Comparison of ENCODE assay signal across 8 cellular contexts in the genomic region with DNA sequence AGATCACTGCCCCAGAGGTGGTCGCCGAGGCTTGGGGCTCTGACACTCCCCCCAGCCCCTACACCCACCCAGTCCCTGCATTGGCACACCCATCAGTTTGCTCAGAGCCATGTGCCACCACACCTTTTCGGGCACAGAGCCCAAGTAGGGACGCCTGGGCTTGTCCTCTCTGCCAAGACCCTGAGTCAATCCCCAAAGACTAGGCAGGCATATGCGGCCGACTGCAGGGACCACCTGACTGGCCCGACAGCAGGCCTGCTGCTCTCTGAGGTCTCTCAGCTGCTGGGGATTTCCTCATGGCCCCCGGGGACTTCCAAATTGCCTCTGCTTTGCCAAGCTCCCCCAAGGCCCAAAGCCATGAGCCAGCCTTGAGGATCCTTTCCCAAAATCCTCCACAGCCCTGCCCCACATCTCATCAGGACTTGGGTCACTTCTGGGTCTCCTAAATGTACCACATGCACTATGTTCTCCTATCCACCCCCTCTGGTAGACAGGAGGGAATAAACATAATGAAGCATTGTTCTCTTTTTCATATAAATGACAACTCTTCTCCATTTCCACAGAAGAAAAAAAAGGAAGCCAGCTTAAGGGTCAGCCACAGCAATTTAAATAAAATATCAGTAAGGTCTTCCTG. TPM values are rescaled to one million over a fixed set of nuclear protein-coding genes. Genes with fewer than 3 reads are reported as not detected.
A peak's percentile ranks its signal among the peaks of the same experiment; 100 is the strongest.
DNase-seq lines count a peak whose midpoint lies in the region; ATAC-seq and TF ChIP-seq lines count a peak whose summit lies in the region.

No MANE protein-coding gene starts in this region.

- H3K9me3 Mint-ChIP-seq in progenitor cell of endocrine pancreas (ENCODE audit: low read depth) = no peaks in the 10 kb centered on the region

- no peak for TF ChIP-seq POLR2A in esophagus muscularis mucosa (IDR thresholded peaks at IDR 0.05; ENCODE audit: low read depth)

- peak overlapping the region; percentile 40 for H3K27ac Mint-ChIP-seq in progenitor cell of endocrine pancreas

- intact Hi-C loops in heart right ventricle (cut with DNase I) (loop anchor here (1.0 to 10.0 kb wide), 11 partner anchors 31 to 415 kb away; partner anchors contain the start of genes MYO18A (in 7 of the 10), NUFIP2 (in 2 of the 10), ABHD15 (in 1 of the 10) and TP53I13 (in 1 of the 10)), Right ventricle myocardium inferior (cut with DNase I) (loop anchor here (1.0 to 10.0 kb wide), 4 partner anchors 30 to 215 kb away; partner anchors contain the start of gene NUFIP2), esophagus muscularis mucosa (cut with DNase I) (loop anchor here (2.0 kb wide), 3 partner anchors 29 to 141 kb away; no protein-coding TSS in a partner anchor)

- H3K9me3 ChIP-seq in heart right ventricle (no peaks in the 10 kb centered on the region), esophagus muscularis mucosa (no peaks in the 10 kb centered on the region)

- DNase-seq in heart right ventricle = no peak
- no peak for DNase-seq in Right ventricle myocardium inferior (ENCODE audit: missing footprints)
- DNase-seq in RPMI7951 (ENCODE audit: low read depth) = peak; percentile 53
- no peak for DNase-seq in esophagus muscularis mucosa (ENCODE audit: extremely low spot score)
- no peak for DNase-seq in progenitor cell of endocrine pancreas (ENCODE audit: low spot score, unreplicated experiment)

- TF ChIP-seq EP300 in esophagus muscularis mucosa (IDR thresholded peaks at IDR 0.05) = no peak

- no peaks in the 10 kb centered on the region for H3K36me3 Mint-ChIP-seq in progenitor cell of endocrine pancreas (ENCODE audit: insufficient read depth)

- WGBS in heart right ventricle, 2 donors = 35 to 51% methylated on average over 8 of the region's 8 CpGs
- WGBS in esophagus muscularis mucosa = 62% methylated on average over 2 of the region's 8 CpGs

- H3K4me3 ChIP-seq in heart right ventricle (peak overlapping the region in 9 of 10 donors; percentile 21 to 65 (median 59)), esophagus muscularis mucosa (peak overlapping the region; percentile 57 to 63 (median 58))

- no peak for TF ChIP-seq CTCF in heart right ventricle (IDR thresholded peaks at IDR 0.05)
- no peak for TF ChIP-seq CTCF in esophagus muscularis mucosa (IDR thresholded peaks at IDR 0.05)
- no peak for TF ChIP-seq CTCF in progenitor cell of endocrine pancreas (IDR thresholded peaks at IDR 0.05; ENCODE audit: unreplicated experiment)

- no peaks in the 10 kb centered on the region for H3K27me3 Mint-ChIP-seq in progenitor cell of endocrine pancreas

- H3K4me1 Mint-ChIP-seq in progenitor cell of endocrine pancreas (ENCODE audit: low read depth) = peaks cover 34% of the 10 kb centered on the region

- peak in 3 of 8 donors; percentile 1 to 16 (median 3) for ATAC-seq in heart right ventricle
- no peak for ATAC-seq in Right ventricle myocardium inferior
- ATAC-seq in GM21526 (IDR thresholded peaks at IDR 0.05; ENCODE audit: low FRiP score, unreplicated experiment) = no peak
- ATAC-seq in HG03342 (IDR thresholded peaks at IDR 0.05; ENCODE audit: unreplicated experiment) = no peak
- ATAC-seq in HG02588 (IDR thresholded peaks at IDR 0.05; ENCODE audit: unreplicated experiment) = no peak

- peak overlapping the region in 9 of 10 donors; percentile 44 to 89 (median 79) for H3K27ac ChIP-seq in heart right ventricle
- H3K27ac ChIP-seq in esophagus muscularis mucosa (replicated peaks in 1 of 4) = peak overlapping the region; percentile 80 to 87 (median 80)

- H3K27me3 ChIP-seq in heart right ventricle (no peaks in the 10 kb centered on the region), esophagus muscularis mucosa (no peaks in the 10 kb centered on the region)

- H3K36me3 ChIP-seq in heart right ventricle (no peaks in the 10 kb centered on the region), esophagus muscularis mucosa (no peaks in the 10 kb centered on the region)

- H3K4me3 Mint-ChIP-seq in progenitor cell of endocrine pancreas (ENCODE audit: low read depth) = peak overlapping the region; percentile 76

- H3K4me1 ChIP-seq in heart right ventricle (peaks cover 7 to 73% (median 47%) of the 10 kb centered on the region in 9 donors), esophagus muscularis mucosa (peaks cover 38 to 60% (median 49%) of the 10 kb centered on the region in 4 donors)

RNA-seq across cellular contexts. Expression of gene MYO18A, which starts 30.6 kb away (rescaled TPM):
- total RNA-seq in heart right ventricle (100 to 1,000 TPM; 217 to 408 (median 327) TPM), Right ventricle myocardium inferior (373 TPM), esophagus muscularis mucosa (10 to 100 TPM; 46.7 to 82.7 (median 64.6) TPM), progenitor cell of endocrine pancreas (75.7 and 77.1 TPM in 2 replicates)
- 100 to 1,000 TPM in 1 of 2 donors, 10 to 100 TPM in 1; 61.4 to 442 TPM for polyA plus RNA-seq in heart right ventricle
- 21.4 and 33.7 TPM in 2 replicates for total RNA-seq in RPMI7951 (2014; rRNA removed; shearing (Covaris generic))
